Comparison of ENCODE assay signal across 17 cellular contexts in genomic region chr4:42678512-42678911, GRCh38. TPM values are rescaled to one million over a fixed set of nuclear protein-coding genes. Genes with fewer than 3 reads are reported as not detected.
DNase-seq lines count a peak whose midpoint lies in the region; ATAC-seq and TF ChIP-seq lines count a peak whose summit lies in the region.
"Had no signal": no experiment of that assay in that cellular context is flagged by ENCODE, and none has a peak within 500 bp of the region (broad histone marks: within the 10 kb centered on the region; RNA-seq: fewer than 3 reads in every experiment).

No MANE protein-coding gene starts in this region.

- peaks cover 0 to 4% (median 0%) of the 10 kb centered on the region in 9 donors for H3K9me3 Mint-ChIP-seq in naive thymus-derived CD8-positive, alpha-beta T cell
- H3K9me3 Mint-ChIP-seq: CD8-positive, alpha-beta memory T cell had no signal

- H3K79me2 ChIP-seq in OCI-LY7 (ENCODE audit: insufficient read depth, low read depth, low read length) = no peaks in the 10 kb centered on the region

- H3K9me3 ChIP-seq in OCI-LY7 (ENCODE audit: low read length) = peaks cover 51% of the 10 kb centered on the region
- H3K9me3 ChIP-seq: HAP-1, SK-N-SH had no signal

- no peak for TF ChIP-seq CTCF in OCI-LY7 (conservative IDR thresholded peaks at IDR 0.05; ENCODE audit: low read length)

- DNase-seq in OCI-LY7 (ENCODE audit: low spot score) (peak; percentile 65), head of caudate nucleus (no peak), DMS53 treated with DMSO at 0.1 percent for 48 hours (lab: John Stamatoyannopoulos, UW; ENCODE audit: unreplicated experiment) (no peak)
- peak in 2 of 10 donors; percentile 36 to 37 for DNase-seq in naive thymus-derived CD8-positive, alpha-beta T cell
- DNase-seq: EL; NCI-H1092 treated with DMSO at 0.1 percent for 48 hours; NCI-H187; NCI-H69; NK-92 treated with Interleukin-12 subunit alpha and Interleukin-12 subunit beta, amount 100 ng/mL, for 24 hours; SK-N-SH had no signal

- no peaks in the 10 kb centered on the region for H3K27me3 Mint-ChIP-seq in naive thymus-derived CD8-positive, alpha-beta T cell

- peak overlapping the region in 4 of 10 donors; percentile 4 to 41 (median 16) for H3K4me3 Mint-ChIP-seq in naive thymus-derived CD8-positive, alpha-beta T cell
- H3K4me3 Mint-ChIP-seq: CD8-positive, alpha-beta memory T cell had no signal

- peak overlapping the region in 7 of 10 donors; percentile 11 to 87 (median 52) for H3K27ac Mint-ChIP-seq in naive thymus-derived CD8-positive, alpha-beta T cell

- CTCF ChIA-PET in OCI-LY7 (lab: Charles Lee; ENCODE audit: unreplicated experiment) = interaction anchor here (0.8 kb wide), 1 partner anchor 13 kb away, joined by 3 read pairs; no protein-coding TSS in a partner anchor

- POLR2A ChIA-PET in OCI-LY7 (lab: Charles Lee) = interaction anchor here (0.6 to 5.9 kb wide), 15 partner anchors 8 to 1778 kb away, joined by 3 to 54 read pairs (median 5); partner anchors contain the start of gene ATP8A1
- POLR2A ChIA-PET in naive thymus-derived CD8-positive, alpha-beta T cell (lab: Charles Lee) = interaction anchor here (0.7 to 4.8 kb wide), 3 partner anchors 22 to 50 kb away, joined by 3 to 37 read pairs (median 3); partner anchors contain the start of gene ATP8A1

- intact Hi-C loops in OCI-LY7 (cut with micrococcal nuclease; ENCODE audit: unreplicated experiment) (no loop called here), head of caudate nucleus (cut with DNase I) (no loop called here)

- no TSS peak for BruUV-seq in OCI-LY7 (replicated peaks; lab: Mats Ljungman, UMichigan)

- H3K4me1 ChIP-seq in OCI-LY7 (ENCODE audit: insufficient read depth, low read length, poor library complexity, severe bottlenecking) = peaks cover 23% of the 10 kb centered on the region
- H3K4me1 ChIP-seq: HAP-1 had no signal

- ATAC-seq in GM18519 (IDR thresholded peaks at IDR 0.05; ENCODE audit: low FRiP score, unreplicated experiment) (peak; percentile 51), GM21723 (IDR thresholded peaks at IDR 0.05; ENCODE audit: unreplicated experiment) (peak; percentile 49), HG02938 (IDR thresholded peaks at IDR 0.05; ENCODE audit: unreplicated experiment) (no peak)
- peak in 1 of 2 donors; percentile 66 for ATAC-seq in naive thymus-derived CD8-positive, alpha-beta T cell
- ATAC-seq: Panc1, Right ventricle myocardium inferior had no signal

- peak overlapping the region; percentile 70 for H2AFZ ChIP-seq in OCI-LY7 (ENCODE audit: low read length)

- peaks cover 0 to 10% (median 4%) of the 10 kb centered on the region in 3 donors for H3K36me3 Mint-ChIP-seq in naive thymus-derived CD8-positive, alpha-beta T cell

- peaks cover 23% of the 10 kb centered on the region for H3K36me3 ChIP-seq in OCI-LY7 (ENCODE audit: insufficient read depth, low read length)
- H3K36me3 ChIP-seq: HAP-1 had no signal

- peak overlapping the region; percentile 15 for H3K4me2 ChIP-seq in OCI-LY7 (ENCODE audit: low read length)
- H3K4me2 ChIP-seq: SK-N-SH had no signal

- peak overlapping the region; percentile 15 for H3K4me3 ChIP-seq in OCI-LY7 (ENCODE audit: low read depth, low read length, poor library complexity, severe bottlenecking)
- H3K4me3 ChIP-seq: HAP-1 had no signal

- peaks cover 22 to 65% (median 44%) of the 10 kb centered on the region in 4 donors for H3K4me1 Mint-ChIP-seq in naive thymus-derived CD8-positive, alpha-beta T cell

- no peaks in the 10 kb centered on the region for H4K20me1 ChIP-seq in OCI-LY7 (ENCODE audit: insufficient read depth, low read length)

- H3K27ac ChIP-seq in OCI-LY7 (ENCODE audit: low read depth, low read length, poor library complexity, severe bottlenecking) = peak overlapping the region; percentile 64

- no peaks in the 10 kb centered on the region for H3K9me2 ChIP-seq in OCI-LY7 (ENCODE audit: insufficient read depth, low read length)
- H3K9me2 ChIP-seq: SK-N-SH had no signal

RNA-seq across cellular contexts. Expression of gene ATP8A1, which starts 21.6 kb away (rescaled TPM):
- 76.7 and 80.0 TPM in 2 replicates for total RNA-seq in OCI-LY7 (2014; rRNA removed; shearing (Covaris generic))
- 141 and 149 TPM in 2 replicates for total RNA-seq in OCI-LY7 (2022)
- 100 to 1,000 TPM; 106 to 117 TPM for total RNA-seq in naive thymus-derived CD8-positive, alpha-beta T cell
- polyA plus RNA-seq in naive thymus-derived CD8-positive, alpha-beta T cell = 10 to 100 TPM; 17.5 to 31.1 (median 20.5) TPM
